9 cellular contexts compared by ENCODE assay signal in genomic region chr18:46411862-46412690, GRCh38.
DNase-seq lines count a peak whose midpoint lies in the region; ATAC-seq and TF ChIP-seq lines count a peak whose summit lies in the region.
"Had no signal": no experiment of that assay in that cellular context is flagged by ENCODE, and none has a peak within 500 bp of the region (broad histone marks: within the 10 kb centered on the region; RNA-seq: fewer than 3 reads in every experiment).

No MANE protein-coding gene starts in this region.

- H3K4me3 ChIP-seq in gastroesophageal sphincter: no peak overlapping the region
- no peak overlapping the region for H3K4me3 ChIP-seq in CD8-positive, alpha-beta memory T cell (ENCODE audit: low read length)

- H3K36me3 ChIP-seq in gastroesophageal sphincter: no peaks in the 10 kb centered on the region
- no peaks in the 10 kb centered on the region for H3K36me3 ChIP-seq in CD8-positive, alpha-beta memory T cell (ENCODE audit: insufficient read depth, low read length)

- CTCF ChIA-PET in CD8-positive, alpha-beta memory T cell (lab: Charles Lee): no interaction called here

- WGBS in gastroesophageal sphincter (ENCODE audit: low coverage in 1 of 2), 2 donors: 0 to 20% methylated on average over 1 to 2 of the region's 6 CpGs

- H3K36me3 Mint-ChIP-seq in HFFc6 (ENCODE audit: low read depth): no peaks in the 10 kb centered on the region
- no peaks in the 10 kb centered on the region for H3K36me3 Mint-ChIP-seq in CD8-positive, alpha-beta memory T cell
- no peaks in the 10 kb centered on the region for H3K36me3 Mint-ChIP-seq in activated CD4-positive, alpha-beta T cell treated with anti-CD3 and anti-CD28 coated beads, Interleukin-2, amount 10 ng/mL, durations not matched to agents 24 days and 14 days (ENCODE audit: low read depth)

- H3K27me3 ChIP-seq in gastroesophageal sphincter: no peaks in the 10 kb centered on the region
- no peaks in the 10 kb centered on the region for H3K27me3 ChIP-seq in CD8-positive, alpha-beta memory T cell (ENCODE audit: insufficient read depth, low read length, poor library complexity, severe bottlenecking)

- TF ChIP-seq POLR2A in gastroesophageal sphincter (IDR thresholded peaks at IDR 0.05): no peak

- H3K4me3 Mint-ChIP-seq in HFFc6: no peak overlapping the region
- H3K4me3 Mint-ChIP-seq in CD8-positive, alpha-beta memory T cell: no peak overlapping the region
- no peak overlapping the region for H3K4me3 Mint-ChIP-seq in activated CD4-positive, alpha-beta T cell treated with anti-CD3 and anti-CD28 coated beads, Interleukin-2, amount 10 ng/mL, durations not matched to agents 24 days and 14 days

- peak overlapping the region; percentile 77 to 86 (median 84) for H3K27ac ChIP-seq in gastroesophageal sphincter
- H3K27ac ChIP-seq in CD8-positive, alpha-beta memory T cell (ENCODE audit: low read depth, low read length): no peak overlapping the region

- TF ChIP-seq EP300 in gastroesophageal sphincter (IDR thresholded peaks at IDR 0.05): no peak

- no peak overlapping the region for H3K27ac Mint-ChIP-seq in HFFc6
- peak overlapping the region in 1 of 8 donors; percentile 10 for H3K27ac Mint-ChIP-seq in CD8-positive, alpha-beta memory T cell
- H3K27ac Mint-ChIP-seq in activated CD4-positive, alpha-beta T cell treated with anti-CD3 and anti-CD28 coated beads, Interleukin-2, amount 10 ng/mL, durations not matched to agents 24 days and 14 days: no peak overlapping the region

- DNase-seq in HFFc6 (peak; percentile 2), NCI-H69 (lab: John Stamatoyannopoulos, UW) (peak; percentile 91), renal cortical epithelial cell (ENCODE audit: low read depth) (peak; percentile 86), cerebellar nuclear complex (lab: John Stamatoyannopoulos, UW) (no peak)
- DNase-seq in activated CD4-positive, alpha-beta T cell treated with anti-CD3 and anti-CD28 coated beads, Interleukin-2, amount 50 U/mL, for 1 hour: no peak
- DNase-seq in CD8-positive, alpha-beta memory T cell: no peak
- DNase-seq in activated CD4-positive, alpha-beta T cell treated with anti-CD3 and anti-CD28 coated beads, Interleukin-2, amount 10 ng/mL, durations not matched to agents 24 days and 14 days: no peak
- DNase-seq: occipital lobe had no signal

- H3K9me3 Mint-ChIP-seq in HFFc6: no peaks in the 10 kb centered on the region
- H3K9me3 Mint-ChIP-seq in CD8-positive, alpha-beta memory T cell: no peaks in the 10 kb centered on the region
- H3K9me3 Mint-ChIP-seq in activated CD4-positive, alpha-beta T cell treated with anti-CD3 and anti-CD28 coated beads, Interleukin-2, amount 10 ng/mL, durations not matched to agents 24 days and 14 days: no peaks in the 10 kb centered on the region

- H3K4me1 ChIP-seq in gastroesophageal sphincter: peaks cover 4 to 90% (median 13%) of the 10 kb centered on the region in 3 donors
- no peaks in the 10 kb centered on the region for H3K4me1 ChIP-seq in CD8-positive, alpha-beta memory T cell (ENCODE audit: insufficient read depth, low read length)

- H3K27me3 Mint-ChIP-seq in HFFc6 (ENCODE audit: insufficient read depth): peaks cover 40% of the 10 kb centered on the region
- H3K27me3 Mint-ChIP-seq in CD8-positive, alpha-beta memory T cell: peaks cover 0 to 16% of the 10 kb centered on the region in 2 donors
- peaks cover 8% of the 10 kb centered on the region for H3K27me3 Mint-ChIP-seq in activated CD4-positive, alpha-beta T cell treated with anti-CD3 and anti-CD28 coated beads, Interleukin-2, amount 10 ng/mL, durations not matched to agents 24 days and 14 days

- H3K4me1 Mint-ChIP-seq in HFFc6 (ENCODE audit: low read depth): peaks cover 8% of the 10 kb centered on the region; the same call in 1 of the 2 replicates
- H3K4me1 Mint-ChIP-seq in CD8-positive, alpha-beta memory T cell: no peaks in the 10 kb centered on the region
- peaks cover 3% of the 10 kb centered on the region for H3K4me1 Mint-ChIP-seq in activated CD4-positive, alpha-beta T cell treated with anti-CD3 and anti-CD28 coated beads, Interleukin-2, amount 10 ng/mL, durations not matched to agents 24 days and 14 days

- POLR2A ChIA-PET in CD8-positive, alpha-beta memory T cell (lab: Charles Lee): no interaction called here

- intact Hi-C loops in activated CD4-positive, alpha-beta T cell treated with anti-CD3 and anti-CD28 coated beads, Interleukin-2, amount 10 ng/mL, durations not matched to agents 24 days and 14 days (cut with micrococcal nuclease): no loop called here

- no peaks in the 10 kb centered on the region for H3K9me3 ChIP-seq in gastroesophageal sphincter
- no peaks in the 10 kb centered on the region for H3K9me3 ChIP-seq in CD8-positive, alpha-beta memory T cell (ENCODE audit: low read length)

- no peak for TF ChIP-seq CTCF in HFFc6 (IDR thresholded peaks at IDR 0.05)
- TF ChIP-seq CTCF in gastroesophageal sphincter (IDR thresholded peaks at IDR 0.05): no peak

- ATAC-seq in gastroesophageal sphincter: peak; percentile 82

Comparison
In these comparisons a context has a peak if more than half of its experiments do, and no peak if none do; other contexts are left out.
1. DNase-seq: peak in HFFc6 (single experiment), NCI-H69 (single experiment) and renal cortical epithelial cell (single experiment); none in cerebellar nuclear complex (0 of 2), activated CD4-positive, alpha-beta T cell treated with anti-CD3 and anti-CD28 coated beads, Interleukin-2, amount 50 U/mL, for 1 hour (single experiment), CD8-positive, alpha-beta memory T cell (0 of 5) and activated CD4-positive, alpha-beta T cell treated with anti-CD3 and anti-CD28 coated beads, Interleukin-2, amount 10 ng/mL, durations not matched to agents 24 days and 14 days (single experiment).